ENCODE assay signal across 27 cellular contexts in the genomic region with DNA sequence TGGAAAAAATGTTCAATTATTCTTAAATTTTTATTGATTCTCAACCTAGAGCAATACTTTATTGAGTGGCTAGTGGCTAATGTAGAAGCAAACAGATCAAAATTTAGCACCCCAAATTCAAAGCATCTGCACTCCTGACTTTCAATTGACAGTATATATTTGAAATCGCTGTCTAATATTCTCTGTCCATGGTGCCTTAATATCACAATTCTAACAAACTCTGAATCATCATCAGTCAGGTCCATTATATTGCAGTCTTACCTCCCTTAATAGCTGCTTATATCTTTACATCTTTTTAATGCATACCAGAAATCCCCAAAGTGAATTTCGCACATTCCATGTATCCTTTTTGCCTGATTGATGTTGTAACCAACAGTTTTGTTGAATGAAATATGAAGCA.
"Had no signal": no experiment of that assay in that cellular context is flagged by ENCODE, and none has a peak within 500 bp of the region (broad histone marks: within the 10 kb centered on the region; RNA-seq: fewer than 3 reads in every experiment).

No MANE protein-coding gene starts in this region.

- H3K9me3 Mint-ChIP-seq: neural progenitor cell; stimulated activated effector memory CD8-positive, alpha-beta T cell treated with anti-CD3 and anti-CD28 coated beads, Interleukin-12 subunit alpha, Interleukin-12 subunit beta, amount 100 ng/mL, for 72 hours; stimulated activated naive B cell treated with anti-CD40 and anti-IgM and Interleukin-4, amounts not matched to agents 10 μg/mL and 1 μg/mL and 100 μg/mL, for 72 hours; stimulated activated naive CD8-positive, alpha-beta T cell treated with anti-CD3 and anti-CD28 coated beads, Interleukin-15, Interleukin-2, amounts not matched to agents 100 ng/mL and 50 ng/mL, for 24 hours had no signal

- H3K9me3 ChIP-seq: ovary, psoas muscle, right lobe of liver, sigmoid colon, stomach, thoracic aorta, thyroid gland, tibial nerve, upper lobe of right lung, uterus had no signal

- ATAC-seq: natural killer cell; psoas muscle; right cardiac atrium; right lobe of liver; stimulated activated effector memory CD8-positive, alpha-beta T cell treated with anti-CD3 and anti-CD28 coated beads, Interleukin-12 subunit alpha, Interleukin-12 subunit beta, amount 100 ng/mL, for 72 hours; stimulated activated naive B cell treated with anti-CD40 and anti-IgM and Interleukin-4, amounts not matched to agents 10 μg/mL and 1 μg/mL and 100 μg/mL, for 72 hours; upper lobe of right lung had no signal

- H3K36me3 ChIP-seq: neural progenitor cell, ovary, right lobe of liver, sigmoid colon, stomach, thoracic aorta, thyroid gland, tibial nerve, upper lobe of right lung, uterus had no signal

- H3K27ac Mint-ChIP-seq: natural killer cell; nephron; neural progenitor cell; progenitor cell of endocrine pancreas; stimulated activated effector memory CD8-positive, alpha-beta T cell treated with anti-CD3 and anti-CD28 coated beads, Interleukin-12 subunit alpha, Interleukin-12 subunit beta, amount 100 ng/mL, for 72 hours; stimulated activated naive B cell treated with anti-CD40 and anti-IgM and Interleukin-4, amounts not matched to agents 10 μg/mL and 1 μg/mL and 100 μg/mL, for 72 hours; stimulated activated naive CD8-positive, alpha-beta T cell treated with anti-CD3 and anti-CD28 coated beads, Interleukin-15, Interleukin-2, amounts not matched to agents 100 ng/mL and 50 ng/mL, for 24 hours had no signal

- H3K27me3 Mint-ChIP-seq: progenitor cell of endocrine pancreas; stimulated activated naive B cell treated with anti-CD40 and anti-IgM and Interleukin-4, amounts not matched to agents 10 μg/mL and 1 μg/mL and 100 μg/mL, for 72 hours; stimulated activated naive CD8-positive, alpha-beta T cell treated with anti-CD3 and anti-CD28 coated beads, Interleukin-15, Interleukin-2, amounts not matched to agents 100 ng/mL and 50 ng/mL, for 24 hours had no signal

- H3K4me1 Mint-ChIP-seq: natural killer cell; neural progenitor cell; stimulated activated naive B cell treated with anti-CD40 and anti-IgM and Interleukin-4, amounts not matched to agents 10 μg/mL and 1 μg/mL and 100 μg/mL, for 72 hours had no signal

- H3K4me1 ChIP-seq: neural progenitor cell, parathyroid adenoma, psoas muscle, right lobe of liver, sigmoid colon, thyroid gland, tibial nerve, upper lobe of right lung, uterus had no signal

- H3K27me3 ChIP-seq: neural progenitor cell, ovary, right lobe of liver, sigmoid colon, stomach, thyroid gland, tibial nerve, upper lobe of right lung, uterus had no signal

- H3K4me3 Mint-ChIP-seq: natural killer cell; nephron; neural progenitor cell; stimulated activated effector memory CD8-positive, alpha-beta T cell treated with anti-CD3 and anti-CD28 coated beads, Interleukin-12 subunit alpha, Interleukin-12 subunit beta, amount 100 ng/mL, for 72 hours; stimulated activated naive B cell treated with anti-CD40 and anti-IgM and Interleukin-4, amounts not matched to agents 10 μg/mL and 1 μg/mL and 100 μg/mL, for 72 hours; stimulated activated naive CD8-positive, alpha-beta T cell treated with anti-CD3 and anti-CD28 coated beads, Interleukin-15, Interleukin-2, amounts not matched to agents 100 ng/mL and 50 ng/mL, for 24 hours had no signal

- H3K4me3 ChIP-seq: neural progenitor cell, ovary, psoas muscle, right lobe of liver, sigmoid colon, stomach, thoracic aorta, thyroid gland, tibial nerve, upper lobe of right lung, uterus had no signal

- DNase-seq: natural killer cell; occipital lobe; ovary; posterior cingulate gyrus; psoas muscle; right cardiac atrium; right lobe of liver; sigmoid colon; small intestine; stimulated activated CD4-positive, alpha-beta T cell treated with anti-CD3 and anti-CD28 coated beads, Interleukin-15, amount 100 ng/mL, for 24 hours; stimulated activated CD4-positive, alpha-beta T cell treated with anti-CD3 and anti-CD28 coated beads, Interleukin-2, amount 100 ng/mL, for 24 hours; stimulated activated CD4-positive, alpha-beta T cell treated with anti-CD3 and anti-CD28 coated beads, Interleukin-2, amount 100 ng/mL, for 48 hours; stimulated activated CD4-positive, alpha-beta T cell treated with anti-CD3 and anti-CD28 coated beads, Interleukin-4, amount 100 ng/mL, for 24 hours; stimulated activated naive B cell treated with anti-CD40 and anti-IgM and Interleukin-4, amounts not matched to agents 10 μg/mL and 1 μg/mL and 100 μg/mL, for 72 hours; stimulated activated naive CD4-positive, alpha-beta T cell treated with Interleukin-2 at 50 U/mL for 16 hours; stomach; thyroid gland; upper lobe of right lung; uterus had no signal

- H3K27ac ChIP-seq: neural progenitor cell, ovary, parathyroid adenoma, psoas muscle, right lobe of liver, sigmoid colon, stomach, thoracic aorta, thyroid gland, tibial nerve, upper lobe of right lung, uterus had no signal

- H3K36me3 Mint-ChIP-seq: natural killer cell; neural progenitor cell; stimulated activated effector memory CD8-positive, alpha-beta T cell treated with anti-CD3 and anti-CD28 coated beads, Interleukin-12 subunit alpha, Interleukin-12 subunit beta, amount 100 ng/mL, for 72 hours; stimulated activated naive B cell treated with anti-CD40 and anti-IgM and Interleukin-4, amounts not matched to agents 10 μg/mL and 1 μg/mL and 100 μg/mL, for 72 hours had no signal
